Comparison of ENCODE assay signal across 11 cellular contexts in the genomic region with DNA sequence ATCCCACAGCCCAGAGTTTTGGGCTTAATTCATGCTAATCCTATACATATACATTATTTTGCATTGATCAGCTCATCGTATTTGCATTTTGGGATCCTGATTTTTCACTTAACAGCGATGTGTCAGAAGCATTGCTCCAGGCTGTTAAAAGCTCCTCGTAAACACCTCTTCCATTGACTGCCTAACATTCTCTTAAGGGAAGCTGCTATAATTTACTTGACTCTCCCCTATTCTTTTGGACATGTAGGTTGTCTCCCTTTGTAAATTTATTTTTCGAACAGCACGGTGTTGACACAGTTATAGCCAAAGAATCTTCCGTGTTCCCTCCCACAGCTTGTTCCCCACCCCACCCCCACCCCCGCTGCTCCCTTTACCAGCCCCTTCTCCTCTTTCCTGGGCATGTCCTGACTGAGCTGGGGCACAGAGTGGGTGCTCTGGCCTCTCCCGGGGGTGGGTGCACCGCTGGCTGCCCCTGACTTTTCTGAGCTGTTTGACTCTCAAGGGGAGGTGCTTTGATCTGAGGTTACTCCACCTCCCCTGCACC. TPM values are rescaled to one million over a fixed set of nuclear protein-coding genes. Genes with fewer than 3 reads are reported as not detected.
DNase-seq lines count a peak whose midpoint lies in the region; ATAC-seq and TF ChIP-seq lines count a peak whose summit lies in the region.
"Had no signal": no experiment of that assay in that cellular context is flagged by ENCODE, and none has a peak within 500 bp of the region (broad histone marks: within the 10 kb centered on the region; RNA-seq: fewer than 3 reads in every experiment).

No MANE protein-coding gene starts in this region.

- TF ChIP-seq CTCF in tibial artery (IDR thresholded peaks at IDR 0.05): no peak

- peaks cover 42% of the 10 kb centered on the region for H3K36me3 Mint-ChIP-seq in activated naive CD4-positive, alpha-beta T cell treated with anti-CD3 and anti-CD28 coated beads, Interleukin-2, amount 10 ng/mL, durations not matched to agents 7 days and 5 days
- no peaks in the 10 kb centered on the region for H3K36me3 Mint-ChIP-seq in activated naive CD8-positive, alpha-beta T cell

- H3K27me3 ChIP-seq in tibial artery: no peaks in the 10 kb centered on the region
- H3K27me3 ChIP-seq: BE2C had no signal

- H3K4me3 ChIP-seq in tibial artery: peak overlapping the region in 1 of 2 donors; percentile 2
- H3K4me3 ChIP-seq: GM12878 had no signal

- intact Hi-C loops in tibial artery (cut with DNase I; ENCODE audit: low total_unique reads): no loop called here

- no peaks in the 10 kb centered on the region for H3K9me3 Mint-ChIP-seq in activated naive CD4-positive, alpha-beta T cell treated with anti-CD3 and anti-CD28 coated beads, Interleukin-2, amount 10 ng/mL, durations not matched to agents 7 days and 5 days
- no peaks in the 10 kb centered on the region for H3K9me3 Mint-ChIP-seq in activated naive CD8-positive, alpha-beta T cell (ENCODE audit: low read depth)

- peak; percentile 23 for ATAC-seq in left lobe of liver
- no peak for ATAC-seq in HG02884 (IDR thresholded peaks at IDR 0.05; ENCODE audit: unreplicated experiment)
- no peak for ATAC-seq in HG03460 (IDR thresholded peaks at IDR 0.05; ENCODE audit: unreplicated experiment)
- ATAC-seq: GM12878 had no signal

- DNase-seq in activated naive CD4-positive, alpha-beta T cell treated with anti-CD3 and anti-CD28 coated beads, Interleukin-2, amount 10 ng/mL, durations not matched to agents 7 days and 5 days: no peak
- no peak for DNase-seq in activated naive CD4-positive, alpha-beta T cell (lab: John Stamatoyannopoulos, UW)
- no peak for DNase-seq in left lobe of liver (ENCODE audit: low spot score)
- no peak for DNase-seq in tibial artery
- DNase-seq in GM19238 (ENCODE audit: insufficient read length, low spot score): no peak
- DNase-seq: BE2C, RPMI8226 had no signal

- H3K4me3 Mint-ChIP-seq in activated naive CD4-positive, alpha-beta T cell treated with anti-CD3 and anti-CD28 coated beads, Interleukin-2, amount 10 ng/mL, durations not matched to agents 7 days and 5 days: peak overlapping the region; percentile 40
- H3K4me3 Mint-ChIP-seq in activated naive CD8-positive, alpha-beta T cell: peak overlapping the region; percentile 85

- CTCF ChIA-PET in activated naive CD4-positive, alpha-beta T cell treated with anti-CD3 and anti-CD28 coated beads, Interleukin-2, amount 10 ng/mL, durations not matched to agents 7 days and 5 days (lab: Charles Lee): interaction anchor here (0.9 to 2.2 kb wide), 5 partner anchors 10 to 62 kb away, joined by 3 to 9 read pairs (median 5); no protein-coding TSS in a partner anchor

- no peaks in the 10 kb centered on the region for H3K27me3 Mint-ChIP-seq in activated naive CD4-positive, alpha-beta T cell treated with anti-CD3 and anti-CD28 coated beads, Interleukin-2, amount 10 ng/mL, durations not matched to agents 7 days and 5 days
- no peaks in the 10 kb centered on the region for H3K27me3 Mint-ChIP-seq in activated naive CD8-positive, alpha-beta T cell

- H3K4me1 Mint-ChIP-seq in activated naive CD4-positive, alpha-beta T cell treated with anti-CD3 and anti-CD28 coated beads, Interleukin-2, amount 10 ng/mL, durations not matched to agents 7 days and 5 days: peaks cover 79% of the 10 kb centered on the region
- peaks cover 86% of the 10 kb centered on the region for H3K4me1 Mint-ChIP-seq in activated naive CD8-positive, alpha-beta T cell (ENCODE audit: low read depth)

- H3K9me3 ChIP-seq in tibial artery: no peaks in the 10 kb centered on the region
- H3K9me3 ChIP-seq: BE2C had no signal

- H3K4me1 ChIP-seq in tibial artery: peaks cover 5 to 48% (median 33%) of the 10 kb centered on the region in 4 donors
- H3K4me1 ChIP-seq: BE2C had no signal

- H3K27ac Mint-ChIP-seq in activated naive CD4-positive, alpha-beta T cell treated with anti-CD3 and anti-CD28 coated beads, Interleukin-2, amount 10 ng/mL, durations not matched to agents 7 days and 5 days: peak overlapping the region; percentile 82
- peak overlapping the region; percentile 94 for H3K27ac Mint-ChIP-seq in activated naive CD8-positive, alpha-beta T cell

- H3K36me3 ChIP-seq in tibial artery: peaks cover 5 to 44% (median 31%) of the 10 kb centered on the region in 3 donors
- H3K36me3 ChIP-seq: BE2C had no signal

- peak overlapping the region; percentile 88 to 90 for H3K27ac ChIP-seq in tibial artery

RNA-seq across cellular contexts. Expression of gene LDLRAP1, which starts 22.9 kb away (rescaled TPM):
- 23.4 TPM for total RNA-seq in left lobe of liver

RNA-seq across cellular contexts. Expression of gene MAN1C1, which starts 50.3 kb away (rescaled TPM):
- 39.4 TPM for total RNA-seq in left lobe of liver
